ENCODE assay signal across 16 cellular contexts in genomic region chr22:23072911-23073491, GRCh38. TPM values are rescaled to one million over a fixed set of nuclear protein-coding genes. Genes with fewer than 3 reads are reported as not detected.
A peak's percentile ranks its signal among the peaks of the same experiment; 100 is the strongest.
DNase-seq lines count a peak whose midpoint lies in the region; ATAC-seq, FAIRE-seq and TF ChIP-seq lines count a peak whose summit lies in the region.
"Had no signal": no experiment of that assay in that cellular context is flagged by ENCODE, and none has a peak within 500 bp of the region (broad histone marks: within the 10 kb centered on the region; RNA-seq: fewer than 3 reads in every experiment).

No MANE protein-coding gene starts in this region.

- H3K9me3 ChIP-seq in ovary: no peaks in the 10 kb centered on the region
- H3K9me3 ChIP-seq: colonic mucosa, gastrocnemius medialis, suprapubic skin had no signal

- H3K27me3 ChIP-seq in ovary: no peaks in the 10 kb centered on the region
- H3K27me3 ChIP-seq: gastrocnemius medialis, suprapubic skin had no signal

- no peak overlapping the region for H3K27ac Mint-ChIP-seq in CD14-positive monocyte
- H3K27ac Mint-ChIP-seq: neural progenitor cell had no signal

- H3K4me3 ChIP-seq in ovary: no peak overlapping the region
- H3K4me3 ChIP-seq: colonic mucosa, gastrocnemius medialis, neural progenitor cell, suprapubic skin had no signal

- H3K27ac ChIP-seq in ovary: no peak overlapping the region
- H3K27ac ChIP-seq: colonic mucosa, epithelial cell of prostate, gastrocnemius medialis, neural progenitor cell, suprapubic skin had no signal

- 94 to 96% (median 95%) methylated on average over 11 of the region's 11 CpGs for WGBS in ovary, 3 donors

- peaks cover 5% of the 10 kb centered on the region for H3K4me1 ChIP-seq in ovary (ENCODE audit: insufficient read depth)
- H3K4me1 ChIP-seq: colonic mucosa had no signal

- no peak for TF ChIP-seq CTCF in CD14-positive monocyte (IDR thresholded peaks at IDR 0.05)
- no peak for TF ChIP-seq CTCF in ovary (IDR thresholded peaks at IDR 0.05)
- TF ChIP-seq CTCF in D721Med (IDR thresholded peaks at IDR 0.05; ENCODE audit: insufficient read depth, missing control alignments): no peak

- peaks cover 8% of the 10 kb centered on the region for H3K4me1 Mint-ChIP-seq in CD14-positive monocyte

- intact Hi-C loops in CD14-positive monocyte (cut with micrococcal nuclease) (no loop called here), cardiac septum (cut with DNase I) (no loop called here), ovary (cut with DNase I) (no loop called here)

- no peak for ATAC-seq in GM18907 (IDR thresholded peaks at IDR 0.05; ENCODE audit: unreplicated experiment)
- ATAC-seq: gastrocnemius medialis had no signal

- H3K9me3 Mint-ChIP-seq in CD14-positive monocyte: peaks cover 0 to 6% (median 4%) of the 10 kb centered on the region in 7 donors

- no peaks in the 10 kb centered on the region for H3K36me3 ChIP-seq in ovary
- H3K36me3 ChIP-seq: colonic mucosa, gastrocnemius medialis, neural progenitor cell, suprapubic skin had no signal

- FAIRE-seq in GM12892 (lab: Jason Lieb, UNC) (no peak), D721Med (lab: Jason Lieb, UNC) (no peak)
- FAIRE-seq: RCC 7860 had no signal

- no peak for TF ChIP-seq EP300 in ovary (IDR thresholded peaks at IDR 0.05)

- DNase-seq in CD14-positive monocyte (ENCODE audit: low spot score) (peak; percentile 31), M059J (ENCODE audit: low read depth) (peak; percentile 5), cardiac septum (ENCODE audit: low spot score) (peak; percentile 49), ovary (peak in 4 of 5 donors; percentile 4 to 22 (median 15)), germinal center (ENCODE audit: low spot score) (no peak), GM12892 (ENCODE audit: insufficient read length) (no peak), D721Med (ENCODE audit: insufficient read length, low spot score) (no peak)
- DNase-seq: colonic mucosa; gastrocnemius medialis; NCI-H82; stimulated activated CD4-positive, alpha-beta T cell treated with anti-CD3 and anti-CD28 coated beads, Interleukin-4, amount 100 ng/mL, for 1 hour had no signal

- H3K4me3 Mint-ChIP-seq in CD14-positive monocyte: peak overlapping the region in 1 of 2 donors; percentile 30

- peaks cover 36 to 47% (median 37%) of the 10 kb centered on the region in 3 donors for H3K27me3 Mint-ChIP-seq in CD14-positive monocyte (ENCODE audit: low read depth in 3 of 3)

- TF ChIP-seq POLR2A in ovary (IDR thresholded peaks at IDR 0.05): no peak
- no peak for TF ChIP-seq POLR2A in GM12892 (IDR thresholded peaks at IDR 0.05; ENCODE audit: low read depth, low read length)

- H3K36me3 Mint-ChIP-seq in CD14-positive monocyte: peaks cover 0 to 3% of the 10 kb centered on the region in 2 donors

RNA-seq across cellular contexts. Expression of gene GNAZ, which starts 2.7 kb away (rescaled TPM):
- polyA plus RNA-seq in CD14-positive monocyte (under 1 TPM in 1 of 2 donors, not detected in 1; 0.04 TPM), ovary (1 to 10 TPM; 7.2 to 8.7 TPM)
- total RNA-seq in M059J (2014; rRNA removed; shearing (Covaris generic)): 0.47 and 0.94 TPM in 2 replicates
- total RNA-seq in cardiac septum (2.2 TPM), ovary (10 to 100 TPM; 11.1 to 40.8 (median 19.9) TPM)
- 0.06 TPM for polyA plus RNA-seq in GM12892 (2012; ENCODE audit: missing spikeins)

Comparison
In these comparisons a context has a peak if more than half of its experiments do, and no peak if none do; other contexts are left out.
1. DNase-seq: peak in CD14-positive monocyte (single experiment), M059J (single experiment), cardiac septum (single experiment) and ovary (4 of 5); none in germinal center (single experiment), GM12892 (single experiment) and D721Med (single experiment).